ENCODE assay signal across 2 cellular contexts in genomic region chr17:77106874-77107358, GRCh38.
TF ChIP-seq lines count a peak whose summit lies in the region.

No MANE protein-coding gene starts in this region.

TF ChIP-seq in HCT116, 20 proteins besides CTCF, POLR2A, EP300 and RAD21 (continued from another document):
- no peak for TF ChIP-seq MAX (IDR thresholded peaks at IDR 0.05)

TF ChIP-seq in WTC11, 78 proteins besides CTCF, POLR2A, EP300 and RAD21 (continued from another document):
- TF ChIP-seq ZSCAN18 (CRISPR knock-in tag; IDR thresholded peaks at IDR 0.05) = no peak
- no peak for TF ChIP-seq NFE2L1 (CRISPR knock-in tag; IDR thresholded peaks at IDR 0.05)
- no peak for TF ChIP-seq ZNF416 (CRISPR knock-in tag; IDR thresholded peaks at IDR 0.05)
- no peak for TF ChIP-seq ATF1 (CRISPR knock-in tag; IDR thresholded peaks at IDR 0.05)
- TF ChIP-seq ATF2 (CRISPR knock-in tag; IDR thresholded peaks at IDR 0.05; ENCODE audit: borderline replicate concordance, low read depth) = no peak
- no peak for TF ChIP-seq HMGXB4 (CRISPR knock-in tag; IDR thresholded peaks at IDR 0.05)
- no peak for TF ChIP-seq ELF4 (CRISPR knock-in tag; IDR thresholded peaks at IDR 0.05; ENCODE audit: low read depth)
- TF ChIP-seq USF1 (CRISPR knock-in tag; IDR thresholded peaks at IDR 0.05) = no peak
- no peak for TF ChIP-seq PRRX2 (CRISPR knock-in tag; IDR thresholded peaks at IDR 0.05)
